24 cellular contexts compared by ENCODE assay signal in genomic region chr3:69649713-69650419, GRCh38.
A peak's percentile ranks its signal among the peaks of the same experiment; 100 is the strongest.
DNase-seq lines count a peak whose midpoint lies in the region; ATAC-seq and TF ChIP-seq lines count a peak whose summit lies in the region.
"Had no signal": no experiment of that assay in that cellular context is flagged by ENCODE, and none has a peak within 500 bp of the region (broad histone marks: within the 10 kb centered on the region; RNA-seq: fewer than 3 reads in every experiment).

No MANE protein-coding gene starts in this region.

- peak overlapping the region; percentile 73 for H3K4me2 ChIP-seq in skeletal muscle satellite cell (ENCODE audit: low read length)

- no peak overlapping the region for H3K9ac ChIP-seq in skeletal muscle satellite cell (ENCODE audit: low read depth, low read length)

- TF ChIP-seq CTCF in brain microvascular endothelial cell (IDR thresholded peaks at IDR 0.05; ENCODE audit: low read depth, low read length, missing control alignments) (no peak), mucosa of descending colon (IDR thresholded peaks at IDR 0.05) (no peak)

- H3K4me1 ChIP-seq in skeletal muscle satellite cell (ENCODE audit: control insufficient read depth, insufficient read depth, low read length) (peaks cover 35% of the 10 kb centered on the region), mucosa of descending colon (ENCODE audit: low read depth) (no peaks in the 10 kb centered on the region)
- H3K4me1 ChIP-seq: BE2C, testis had no signal

- H3K36me3 ChIP-seq in MG63, result no peaks in the 10 kb centered on the region
- no peaks in the 10 kb centered on the region for H3K36me3 ChIP-seq in brain microvascular endothelial cell (replicated peaks)
- H3K36me3 ChIP-seq in skeletal muscle satellite cell (ENCODE audit: insufficient read depth, low read length), result no peaks in the 10 kb centered on the region
- H3K36me3 ChIP-seq in mucosa of descending colon (ENCODE audit: low read depth), result no peaks in the 10 kb centered on the region
- H3K36me3 ChIP-seq: BE2C had no signal

- peak overlapping the region; percentile 13; the same call in 1 of the 2 replicates for H3K4me3 ChIP-seq in MG63
- no peak overlapping the region for H3K4me3 ChIP-seq in brain microvascular endothelial cell (ENCODE audit: low read depth, low read length)
- peak overlapping the region; percentile 46 for H3K4me3 ChIP-seq in skeletal muscle satellite cell (ENCODE audit: low read length)
- H3K4me3 ChIP-seq in mucosa of descending colon, result no peak overlapping the region
- H3K4me3 ChIP-seq: coronary artery, SK-N-MC, testis had no signal

- ATAC-seq in HG02884 (IDR thresholded peaks at IDR 0.05; ENCODE audit: unreplicated experiment) (no peak), mucosa of descending colon (no peak)
- ATAC-seq: activated T-helper 17 cell treated with anti-CD3 and anti-CD28 coated beads, Interleukin-2, amount 50 U/mL, for 72 hours; natural killer cell treated with Interleukin-12 subunit alpha and Interleukin-12 subunit beta and Interleukin-15 and Interleukin-18, amount 100 ng/mL, for 72 hours had no signal

- intact Hi-C loops in mucosa of descending colon (cut with DNase I, micrococcal nuclease), result no loop called here

- H3K27me3 ChIP-seq in MG63, result no peaks in the 10 kb centered on the region
- H3K27me3 ChIP-seq in brain microvascular endothelial cell (replicated peaks), result no peaks in the 10 kb centered on the region
- H3K27me3 ChIP-seq in skeletal muscle satellite cell (ENCODE audit: control insufficient read depth, insufficient read depth, low read length), result no peaks in the 10 kb centered on the region
- H3K27me3 ChIP-seq: BE2C, testis had no signal

- H3K27ac ChIP-seq in brain microvascular endothelial cell, result peak overlapping the region; percentile 67
- H3K27ac ChIP-seq: coronary artery, SK-N-MC, testis had no signal

- in situ Hi-C loops in brain microvascular endothelial cell (cut with HindIII; ENCODE audit: low pct_ligation_motif_present, low sequenced_read_pairs), result no loop called here

- DNase-seq in MG63, result no peak
- no peak for DNase-seq in brain microvascular endothelial cell
- peak; percentile 49 for DNase-seq in foreskin melanocyte
- no peak for DNase-seq in NCI-H1105 treated with DMSO at 0.1 percent for 48 hours (lab: John Stamatoyannopoulos, UW)
- DNase-seq in mucosa of descending colon, result no peak
- DNase-seq: activated CD4-positive, alpha-beta T cell treated with anti-CD3 and anti-CD28 coated beads for 1 hour; amygdala; BE2C; DMS153; head of caudate nucleus; immature natural killer cell; KBM-7; NCI-H1048; NCI-H2171 treated with DMSO at 0.1 percent for 48 hours; NCI-H774; stimulated activated CD8-positive, alpha-beta memory T cell treated with anti-CD3 and anti-CD28 coated beads, Interleukin-4, amount 100 ng/mL, for 48 hours; T-helper 9 cell; testis had no signal

- H3K9me3 ChIP-seq in MG63 (no peaks in the 10 kb centered on the region), skeletal muscle satellite cell (replicated peaks; ENCODE audit: low read length) (no peaks in the 10 kb centered on the region), mucosa of descending colon (no peaks in the 10 kb centered on the region)
- H3K9me3 ChIP-seq: BE2C, testis had no signal

Comparison
In these comparisons a context has a peak if more than half of its experiments do, and no peak if none do; other contexts are left out.
1. H3K4me3 ChIP-seq: peak in MG63 (single experiment) and skeletal muscle satellite cell (single experiment); none in brain microvascular endothelial cell (single experiment) and mucosa of descending colon (single experiment).